ENCODE assay signal across 1 cellular context in genomic region chr6:89317067-89317466, GRCh38.
TF ChIP-seq lines count a peak whose summit lies in the region.

No MANE protein-coding gene starts in this region.

TF ChIP-seq in WTC11, 78 proteins besides CTCF, POLR2A, EP300 and RAD21 (continued from another document):
- no peak for TF ChIP-seq AR (CRISPR knock-in tag; IDR thresholded peaks at IDR 0.05)
- no peak for TF ChIP-seq AFF4 (CRISPR knock-in tag; IDR thresholded peaks at IDR 0.05; ENCODE audit: borderline replicate concordance)
- TF ChIP-seq JAZF1 (CRISPR knock-in tag; IDR thresholded peaks at IDR 0.05): no peak
- TF ChIP-seq SMAD3 (CRISPR knock-in tag; IDR thresholded peaks at IDR 0.05; ENCODE audit: borderline replicate concordance): no peak
- TF ChIP-seq ELF4 (CRISPR knock-in tag; IDR thresholded peaks at IDR 0.05; ENCODE audit: low read depth): no peak
- no peak for TF ChIP-seq ESRRA (CRISPR knock-in tag; IDR thresholded peaks at IDR 0.05; ENCODE audit: borderline replicate concordance)
TF ChIP-seq in WTC11: peak in this region for 0.
